ENCODE assay signal across 8 cellular contexts in genomic region chr16:4847774-4848587, GRCh38. TPM values are rescaled to one million over a fixed set of nuclear protein-coding genes. Genes with fewer than 3 reads are reported as not detected.
DNase-seq lines count a peak whose midpoint lies in the region; ATAC-seq and TF ChIP-seq lines count a peak whose summit lies in the region.

No MANE protein-coding gene starts in this region.

- intact Hi-C loops in Panc1 (cut with micrococcal nuclease; ENCODE audit: unreplicated experiment): loop anchor here (10.0 kb wide), 1 partner anchor 107 kb away; the partner anchor contains the start of gene SEC14L5
- intact Hi-C loops in cardiac septum (cut with DNase I): loop anchor here (1.0 to 10.0 kb wide), 6 partner anchors 46 to 224 kb away; partner anchors contain the start of genes ALG1, ANKS3, DNAAF8 and MGRN1

- peaks cover 23% of the 10 kb centered on the region for H3K36me3 ChIP-seq in Panc1 (ENCODE audit: control insufficient read depth, insufficient read depth, low read length)

- peaks cover 31% of the 10 kb centered on the region for H3K4me1 Mint-ChIP-seq in progenitor cell of endocrine pancreas (ENCODE audit: low read depth)

- H3K4me1 ChIP-seq in Panc1 (ENCODE audit: control insufficient read depth, insufficient read depth, low read length): peaks cover 22% of the 10 kb centered on the region

- H3K27me3 Mint-ChIP-seq in progenitor cell of endocrine pancreas: no peaks in the 10 kb centered on the region

- H3K9me3 ChIP-seq in Panc1 (ENCODE audit: control insufficient read depth, insufficient read depth, low read depth, low read length): no peaks in the 10 kb centered on the region

- H3K27me3 ChIP-seq in Panc1 (ENCODE audit: control insufficient read depth, insufficient read depth, low read length): no peaks in the 10 kb centered on the region

- CTCF ChIA-PET in AG04449 (lab: Yijun Ruan, JAX) (interaction anchor here (1.2 to 2.3 kb wide), 3 partner anchors 36 to 110 kb away, joined by 3 to 18 read pairs (median 5); partner anchors contain the start of gene SEC14L5), Panc1 (lab: Charles Lee) (no interaction called here)

- no peak for DNase-seq in AG04449 (ENCODE audit: low read depth, low spot score)
- DNase-seq in Panc1 (ENCODE audit: low read depth, low spot score): no peak
- peak; percentile 46 to 72 for DNase-seq in activated naive CD4-positive, alpha-beta T cell treated with anti-CD3 and anti-CD28 coated beads, Interleukin-2, amount 50 U/mL, for 72 hours (ENCODE audit: low spot score in 2 of 2)
- peak; percentile 80 for DNase-seq in cardiac septum (ENCODE audit: low spot score)
- DNase-seq in progenitor cell of endocrine pancreas (ENCODE audit: low spot score, unreplicated experiment): peak; percentile 20
- no peak for DNase-seq in DMS114 treated with DMSO at 0.1 percent for 48 hours (lab: John Stamatoyannopoulos, UW; ENCODE audit: unreplicated experiment)

- POLR2A ChIA-PET in AG04449 (lab: Yijun Ruan, JAX): interaction anchor here (0.6 to 1.5 kb wide), 5 partner anchors 9 to 97 kb away, joined by 3 to 5 read pairs (median 3); no protein-coding TSS in a partner anchor
- POLR2A ChIA-PET in Panc1 (lab: Charles Lee): no interaction called here

- peak overlapping the region; percentile 72 for H3K4me3 ChIP-seq in AG04449 (ENCODE audit: low read depth, low read length)
- H3K4me3 ChIP-seq in Panc1 (ENCODE audit: low read depth in 2 of 2, low read length in 2 of 2): peak overlapping the region; percentile 63 to 96

- peaks cover 12 to 14% of the 10 kb centered on the region in 2 donors for H3K36me3 Mint-ChIP-seq in activated naive CD4-positive, alpha-beta T cell treated with anti-CD3 and anti-CD28 coated beads, Interleukin-2, amount 50 U/mL, for 72 hours
- peaks cover 10% of the 10 kb centered on the region for H3K36me3 Mint-ChIP-seq in progenitor cell of endocrine pancreas (ENCODE audit: insufficient read depth)

- no peak for TF ChIP-seq CTCF in AG04449 (IDR thresholded peaks at IDR 0.05; ENCODE audit: insufficient read depth, low read length, missing control alignments)
- TF ChIP-seq CTCF in Panc1 (IDR thresholded peaks at IDR 0.05): no peak; the same call in 1 of the 2 replicates
- TF ChIP-seq CTCF in progenitor cell of endocrine pancreas (IDR thresholded peaks at IDR 0.05; ENCODE audit: unreplicated experiment): peak; percentile 14

- H3K9me3 Mint-ChIP-seq in activated naive CD4-positive, alpha-beta T cell treated with anti-CD3 and anti-CD28 coated beads, Interleukin-2, amount 50 U/mL, for 72 hours: no peaks in the 10 kb centered on the region
- H3K9me3 Mint-ChIP-seq in progenitor cell of endocrine pancreas (ENCODE audit: low read depth): no peaks in the 10 kb centered on the region

- peak; percentile 5 for ATAC-seq in GM18520 (IDR thresholded peaks at IDR 0.05; ENCODE audit: unreplicated experiment)
- peak; percentile 7 for ATAC-seq in HG03060 (IDR thresholded peaks at IDR 0.05; ENCODE audit: low read depth, unreplicated experiment)
- no peak; the same call in 1 of the 2 replicates for ATAC-seq in Panc1
- peak; percentile 13 to 32 for ATAC-seq in activated naive CD4-positive, alpha-beta T cell treated with anti-CD3 and anti-CD28 coated beads, Interleukin-2, amount 50 U/mL, for 72 hours

- BruUV-seq in Panc1 (replicated peaks; lab: Mats Ljungman, UMichigan): no TSS peak

- peak overlapping the region; percentile 75 for H3K27ac ChIP-seq in Panc1 (ENCODE audit: low read length)

- in situ Hi-C loops in Panc1 (cut with HindIII; ENCODE audit: low pct_unique_long_range_greater_than_20kb, low sequenced_read_pairs): no loop called here

- H3K27ac Mint-ChIP-seq in activated naive CD4-positive, alpha-beta T cell treated with anti-CD3 and anti-CD28 coated beads, Interleukin-2, amount 50 U/mL, for 72 hours: peak overlapping the region; percentile 77 to 94
- peak overlapping the region; percentile 96 for H3K27ac Mint-ChIP-seq in progenitor cell of endocrine pancreas

- peak overlapping the region; percentile 85 for H3K4me3 Mint-ChIP-seq in progenitor cell of endocrine pancreas (ENCODE audit: low read depth)

RNA-seq across cellular contexts. Expression of gene UBN1, which starts 0.7 kb away (rescaled TPM):
- total RNA-seq in Panc1 (2021; ENCODE audit: unreplicated experiment) (63.1 TPM), cardiac septum (23.6 TPM), progenitor cell of endocrine pancreas (41.9 and 42.1 TPM in 2 replicates)
- polyA plus RNA-seq in Panc1 (2012; ENCODE audit: insufficient read length): 49.5 TPM
- 10 to 100 TPM; 23.7 to 42.0 TPM for total RNA-seq in activated naive CD4-positive, alpha-beta T cell treated with anti-CD3 and anti-CD28 coated beads, Interleukin-2, amount 50 U/mL, for 72 hours

RNA-seq across cellular contexts. Expression of gene GLYR1, which starts 0.9 kb away (rescaled TPM):
- total RNA-seq in Panc1 (2021; ENCODE audit: unreplicated experiment): 111 TPM
- 79.6 TPM for polyA plus RNA-seq in Panc1 (2012; ENCODE audit: insufficient read length)
- total RNA-seq in activated naive CD4-positive, alpha-beta T cell treated with anti-CD3 and anti-CD28 coated beads, Interleukin-2, amount 50 U/mL, for 72 hours: 10 to 100 TPM; 70.3 to 80.9 TPM
- total RNA-seq in cardiac septum: 64.9 TPM
- 129 and 132 TPM in 2 replicates for total RNA-seq in progenitor cell of endocrine pancreas

RNA-seq across cellular contexts. Expression of gene ROGDI, which starts 45.5 kb away (rescaled TPM):
- total RNA-seq in Panc1 (2021; ENCODE audit: unreplicated experiment) (31.9 TPM), cardiac septum (69.9 TPM), progenitor cell of endocrine pancreas (43.6 and 44.1 TPM in 2 replicates)
- 68.5 TPM for polyA plus RNA-seq in Panc1 (2012; ENCODE audit: insufficient read length)
- 10 to 100 TPM in 1 of 2 donors, 1 to 10 TPM in 1; 4.6 to 18.6 TPM for total RNA-seq in activated naive CD4-positive, alpha-beta T cell treated with anti-CD3 and anti-CD28 coated beads, Interleukin-2, amount 50 U/mL, for 72 hours

RNA-seq across cellular contexts. Expression of gene SMIM22, which starts 52.8 kb away (rescaled TPM):
- not detected for total RNA-seq in Panc1 (2021; ENCODE audit: unreplicated experiment)
- polyA plus RNA-seq in Panc1 (2012; ENCODE audit: insufficient read length): not detected
- not detected for total RNA-seq in activated naive CD4-positive, alpha-beta T cell treated with anti-CD3 and anti-CD28 coated beads, Interleukin-2, amount 50 U/mL, for 72 hours
- total RNA-seq in cardiac septum: not detected
- total RNA-seq in progenitor cell of endocrine pancreas: not detected in 2 replicates

RNA-seq across cellular contexts. Expression of gene SEPTIN12, which starts 59.8 kb away (rescaled TPM):
- total RNA-seq in Panc1 (2021; ENCODE audit: unreplicated experiment) (not detected), cardiac septum (not detected), progenitor cell of endocrine pancreas (0.78 TPM in 1 of 2 replicates, not detected in the other)
- polyA plus RNA-seq in Panc1 (2012; ENCODE audit: insufficient read length): not detected
- not detected for total RNA-seq in activated naive CD4-positive, alpha-beta T cell treated with anti-CD3 and anti-CD28 coated beads, Interleukin-2, amount 50 U/mL, for 72 hours

Comparison
In these comparisons a context has a peak if more than half of its experiments do, and no peak if none do; other contexts are left out.
1. DNase-seq: peak in activated naive CD4-positive, alpha-beta T cell treated with anti-CD3 and anti-CD28 coated beads, Interleukin-2, amount 50 U/mL, for 72 hours (2 of 2), cardiac septum (single experiment) and progenitor cell of endocrine pancreas (single experiment); none in AG04449 (single experiment), Panc1 (single experiment) and DMS114 treated with DMSO at 0.1 percent for 48 hours (single experiment).